11 cellular contexts compared by ENCODE assay signal in genomic region chr7:16916111-16916639, GRCh38. TPM values are rescaled to one million over a fixed set of nuclear protein-coding genes. Genes with fewer than 3 reads are reported as not detected.
DNase-seq lines count a peak whose midpoint lies in the region; ATAC-seq, FAIRE-seq and TF ChIP-seq lines count a peak whose summit lies in the region.
"Had no signal": no experiment of that assay in that cellular context is flagged by ENCODE, and none has a peak within 500 bp of the region (broad histone marks: within the 10 kb centered on the region; RNA-seq: fewer than 3 reads in every experiment).

No MANE protein-coding gene starts in this region.

- H3K36me3 Mint-ChIP-seq in HFFc6 (ENCODE audit: low read depth) = 0 out of 2 replicates have a peak, but pooled peaks cover 12% of the 10 kb centered on the region
- H3K36me3 Mint-ChIP-seq in WTC11 = no peaks in the 10 kb centered on the region

- H3K4me2 ChIP-seq in keratinocyte (ENCODE audit: control insufficient read depth, extremely low read depth, insufficient read depth, low read depth, low read length) = peak overlapping the region; percentile 97

- WGBS in prostate gland = 45% methylated on average over 1 of the region's 1 CpG

- H4K20me1 ChIP-seq in keratinocyte (ENCODE audit: control insufficient read depth, extremely low read depth, insufficient read depth, low read length) = no peaks in the 10 kb centered on the region

- peak overlapping the region; percentile 48 for H3K9ac ChIP-seq in keratinocyte (ENCODE audit: control insufficient read depth, extremely low read depth, insufficient read depth, low read length)

- peak overlapping the region; percentile 22 to 70 (median 70) for H3K4me3 ChIP-seq in keratinocyte (ENCODE audit: control insufficient read depth in 2 of 3, extremely low read depth in 1 of 3, insufficient read depth in 2 of 3, low read depth in 1 of 3, low read length in 3 of 3)
- H3K4me3 ChIP-seq in prostate gland = no peak overlapping the region
- H3K4me3 ChIP-seq: right atrium auricular region had no signal

- peak; percentile 79 for FAIRE-seq in keratinocyte (lab: Jason Lieb, UNC)

- intact Hi-C loops in prostate gland (cut with DNase I) = loop anchor here (5.0 to 10.0 kb wide), 4 partner anchors 111 to 839 kb away; partner anchors contain the start of gene AGR2

- H3K27me3 Mint-ChIP-seq in HFFc6 (ENCODE audit: insufficient read depth) = no peaks in the 10 kb centered on the region; the same call in 1 of the 2 replicates
- no peaks in the 10 kb centered on the region for H3K27me3 Mint-ChIP-seq in WTC11 (ENCODE audit: low read depth)
- H3K27me3 Mint-ChIP-seq: stimulated activated naive CD8-positive, alpha-beta T cell treated with anti-CD3 and anti-CD28 coated beads, Interleukin-15, Interleukin-2, amounts not matched to agents 100 ng/mL and 50 ng/mL, for 24 hours had no signal

- peak overlapping the region; percentile 87 for H3K27ac Mint-ChIP-seq in HFFc6
- no peak overlapping the region for H3K27ac Mint-ChIP-seq in WTC11
- H3K27ac Mint-ChIP-seq: stimulated activated naive CD8-positive, alpha-beta T cell treated with anti-CD3 and anti-CD28 coated beads, Interleukin-15, Interleukin-2, amounts not matched to agents 100 ng/mL and 50 ng/mL, for 24 hours had no signal

- H3K27ac ChIP-seq in keratinocyte (ENCODE audit: control insufficient read depth, insufficient read depth, low read length) (peak overlapping the region; percentile 74), prostate gland (no peak overlapping the region)
- H3K27ac ChIP-seq: right atrium auricular region had no signal

- dilution Hi-C loops in keratinocyte (cut with MboI; ENCODE audit: extremely low pct_ligation_motif_present, low sequenced_read_pairs) = no loop called here

- peak overlapping the region; percentile 84 for H2AFZ ChIP-seq in keratinocyte (ENCODE audit: control insufficient read depth, low read length)

- TF ChIP-seq CTCF in HFFc6 (IDR thresholded peaks at IDR 0.05) = no peak
- no peak for TF ChIP-seq CTCF in WTC11 (IDR thresholded peaks at IDR 0.05)
- no peak for TF ChIP-seq CTCF in keratinocyte (optimal IDR thresholded peaks at IDR 0.05 in 1 of 3, IDR thresholded peaks at IDR 0.05 in 1 of 3, conservative IDR thresholded peaks at IDR 0.05 in 1 of 3; ENCODE audit: extremely low read depth in 1 of 3, insufficient read depth in 2 of 3, low read length in 3 of 3)
- no peak for TF ChIP-seq CTCF in prostate gland (IDR thresholded peaks at IDR 0.05)

- H3K79me2 ChIP-seq in keratinocyte (ENCODE audit: control insufficient read depth, insufficient read depth, low read length) = no peaks in the 10 kb centered on the region

- H3K4me1 ChIP-seq in keratinocyte (ENCODE audit: control insufficient read depth, extremely low read depth, insufficient read depth, low read length) (peaks cover 43% of the 10 kb centered on the region), prostate gland (replicated peaks) (no peaks in the 10 kb centered on the region)
- H3K4me1 ChIP-seq: right atrium auricular region had no signal

- DNase-seq in AG08396 (ENCODE audit: low spot score) (peak; percentile 29), HFFc6 (peak; percentile 84), WTC11 (ENCODE audit: low spot score) (no peak), keratinocyte (ENCODE audit: low read depth, low spot score) (peak; percentile 74), NCI-H748 (lab: John Stamatoyannopoulos, UW; ENCODE audit: unreplicated experiment) (no peak), NCI-H510A (lab: John Stamatoyannopoulos, UW) (no peak), prostate gland (ENCODE audit: low spot score) (no peak)

- POLR2A ChIA-PET in WTC11 (lab: Charles Lee) = no interaction called here

- H3K4me3 Mint-ChIP-seq in HFFc6 = peak overlapping the region; percentile 83
- no peak overlapping the region for H3K4me3 Mint-ChIP-seq in WTC11
- H3K4me3 Mint-ChIP-seq: stimulated activated naive CD8-positive, alpha-beta T cell treated with anti-CD3 and anti-CD28 coated beads, Interleukin-15, Interleukin-2, amounts not matched to agents 100 ng/mL and 50 ng/mL, for 24 hours had no signal

- H3K36me3 ChIP-seq in keratinocyte (ENCODE audit: control insufficient read depth in 2 of 2, extremely low read depth in 1 of 2, insufficient read depth in 2 of 2, low read length in 2 of 2) (no peaks in the 10 kb centered on the region), prostate gland (no peaks in the 10 kb centered on the region)
- H3K36me3 ChIP-seq: right atrium auricular region had no signal

- H3K27me3 ChIP-seq in keratinocyte (ENCODE audit: control insufficient read depth, extremely low read depth, insufficient read depth, low read length) (no peaks in the 10 kb centered on the region), prostate gland (replicated peaks; ENCODE audit: insufficient read depth) (no peaks in the 10 kb centered on the region)
- H3K27me3 ChIP-seq: right atrium auricular region had no signal

- CTCF ChIA-PET in WTC11 (lab: Charles Lee) = interaction anchor here (1.2 to 2.4 kb wide), 2 partner anchors 10 to 115 kb away, joined by 3 to 20 read pairs; no protein-coding TSS in a partner anchor

- peak; percentile 28; the same call in 1 of the 2 replicates for ATAC-seq in WTC11
- no peak for ATAC-seq in HG03565 (IDR thresholded peaks at IDR 0.05; ENCODE audit: unreplicated experiment)

- no peaks in the 10 kb centered on the region for H3K9me1 ChIP-seq in keratinocyte (ENCODE audit: control insufficient read depth, extremely low read depth, insufficient read depth, low read length)

- peaks cover 51% of the 10 kb centered on the region for H3K4me1 Mint-ChIP-seq in HFFc6 (ENCODE audit: low read depth)
- peaks cover 33% of the 10 kb centered on the region for H3K4me1 Mint-ChIP-seq in WTC11

- H3K9me3 Mint-ChIP-seq in HFFc6 = no peaks in the 10 kb centered on the region
- H3K9me3 Mint-ChIP-seq in WTC11 = peaks cover 10% of the 10 kb centered on the region; the same call in 1 of the 2 replicates
- H3K9me3 Mint-ChIP-seq: stimulated activated naive CD8-positive, alpha-beta T cell treated with anti-CD3 and anti-CD28 coated beads, Interleukin-15, Interleukin-2, amounts not matched to agents 100 ng/mL and 50 ng/mL, for 24 hours had no signal

- TF ChIP-seq POLR2A in prostate gland (IDR thresholded peaks at IDR 0.05) = no peak

- no peaks in the 10 kb centered on the region for H3K9me3 ChIP-seq in keratinocyte (ENCODE audit: control insufficient read depth, low read depth, low read length)
- H3K9me3 ChIP-seq in prostate gland = no peaks in the 10 kb centered on the region

TF ChIP-seq in WTC11, 78 proteins besides CTCF, POLR2A, EP300 and RAD21:
- TF ChIP-seq GTF2I (CRISPR knock-in tag; conservative IDR thresholded peaks at IDR 0.05) (no peak), IRF2 (CRISPR knock-in tag; IDR thresholded peaks at IDR 0.05; ENCODE audit: borderline replicate concordance, low read depth) (no peak), JAZF1 (CRISPR knock-in tag; IDR thresholded peaks at IDR 0.05) (no peak), ZNF671 (CRISPR knock-in tag; IDR thresholded peaks at IDR 0.05) (no peak)
TF ChIP-seq in WTC11: peak in this region for 0.

RNA-seq across cellular contexts. Expression of gene AGR3, which starts 34.4 kb away (rescaled TPM):
- total RNA-seq in HFFc6 (2021; fragmentation: NEBNext Ultra II Directional; extraction: Animal tissue kit (Norgen Biotek cat#: 25700)) = not detected
- total RNA-seq in WTC11 (2021) = not detected in 3 replicates
- polyA plus RNA-seq in keratinocyte = not detected in 3 replicates
- not detected for polyA plus RNA-seq in keratinocyte (2011; ENCODE audit: low read depth)
- not detected in 2 replicates for polyA plus RNA-seq in keratinocyte (2011; cell fraction: cytosol; rRNA removed)
- not detected in 2 replicates for polyA plus RNA-seq in keratinocyte (2011; cell fraction: nucleus; rRNA removed)
- not detected in 2 replicates for polyA plus RNA-seq in keratinocyte (2012; ENCODE audit: low replicate concordance)
- not detected in 3 replicates for polyA minus RNA-seq in keratinocyte
- not detected for polyA minus RNA-seq in keratinocyte (2011; cell fraction: cytosol; rRNA and poly(A)+ RNA removed)
- polyA minus RNA-seq in keratinocyte (2011; cell fraction: nucleus; rRNA and poly(A)+ RNA removed) = not detected in 2 replicates
- 1 to 10 TPM in 1 of 2 donors, not detected in 1; 6.7 TPM for total RNA-seq in prostate gland
- total RNA-seq: G401, right atrium auricular region had no signal

Comparison
In these comparisons a context has a peak if more than half of its experiments do, and no peak if none do; other contexts are left out.
1. DNase-seq: peak in AG08396 (single experiment), HFFc6 (single experiment) and keratinocyte (single experiment); none in WTC11 (single experiment), NCI-H748 (single experiment), NCI-H510A (single experiment) and prostate gland (single experiment).
2. H3K4me3 ChIP-seq: peak in keratinocyte (3 of 3); none in prostate gland (0 of 2).